2 cellular contexts compared by ENCODE assay signal in genomic region chr5:61163905-61164304, GRCh38.
TF ChIP-seq lines count a peak whose summit lies in the region.

No MANE protein-coding gene starts in this region.

TF ChIP-seq in SK-N-SH, 30 proteins besides CTCF, POLR2A, EP300 and RAD21 (continued from another document):
- TF ChIP-seq REST (IDR thresholded peaks at IDR 0.05; ENCODE audit: low read depth, low read length), result no peak
- no peak for TF ChIP-seq MXI1 (IDR thresholded peaks at IDR 0.05; ENCODE audit: low read depth, low read length)
- no peak for TF ChIP-seq USF2 (IDR thresholded peaks at IDR 0.05; ENCODE audit: borderline replicate concordance, low read depth, low read length)

TF ChIP-seq in SK-N-SH treated with all-trans-retinoic acid at 6 μM for 48 hours, 23 proteins besides CTCF, POLR2A, EP300 and RAD21 (continued from another document):
- no peak for TF ChIP-seq POU6F1 (CRISPR knock-in tag; IDR thresholded peaks at IDR 0.05; ENCODE audit: borderline replicate concordance, low read depth)
- TF ChIP-seq PATZ1 (CRISPR knock-in tag; IDR thresholded peaks at IDR 0.05; ENCODE audit: borderline replicate concordance), result no peak
- TF ChIP-seq ISL1 (CRISPR knock-in tag; IDR thresholded peaks at IDR 0.05), result no peak
- no peak for TF ChIP-seq TOX (CRISPR knock-in tag; IDR thresholded peaks at IDR 0.05; ENCODE audit: borderline replicate concordance)
- no peak for TF ChIP-seq TCF4 (CRISPR knock-in tag; IDR thresholded peaks at IDR 0.05; ENCODE audit: borderline replicate concordance)
- TF ChIP-seq ARNTL (CRISPR knock-in tag; IDR thresholded peaks at IDR 0.05; ENCODE audit: borderline replicate concordance, low read depth), result no peak
- no peak for TF ChIP-seq SNAI2 (CRISPR knock-in tag; IDR thresholded peaks at IDR 0.05)
- TF ChIP-seq ZNF70 (CRISPR knock-in tag; IDR thresholded peaks at IDR 0.05), result no peak
- TF ChIP-seq CSRNP3 (CRISPR knock-in tag; IDR thresholded peaks at IDR 0.05), result no peak
- no peak for TF ChIP-seq ZFP30 (CRISPR knock-in tag; IDR thresholded peaks at IDR 0.05)
